In the genomic region with DNA sequence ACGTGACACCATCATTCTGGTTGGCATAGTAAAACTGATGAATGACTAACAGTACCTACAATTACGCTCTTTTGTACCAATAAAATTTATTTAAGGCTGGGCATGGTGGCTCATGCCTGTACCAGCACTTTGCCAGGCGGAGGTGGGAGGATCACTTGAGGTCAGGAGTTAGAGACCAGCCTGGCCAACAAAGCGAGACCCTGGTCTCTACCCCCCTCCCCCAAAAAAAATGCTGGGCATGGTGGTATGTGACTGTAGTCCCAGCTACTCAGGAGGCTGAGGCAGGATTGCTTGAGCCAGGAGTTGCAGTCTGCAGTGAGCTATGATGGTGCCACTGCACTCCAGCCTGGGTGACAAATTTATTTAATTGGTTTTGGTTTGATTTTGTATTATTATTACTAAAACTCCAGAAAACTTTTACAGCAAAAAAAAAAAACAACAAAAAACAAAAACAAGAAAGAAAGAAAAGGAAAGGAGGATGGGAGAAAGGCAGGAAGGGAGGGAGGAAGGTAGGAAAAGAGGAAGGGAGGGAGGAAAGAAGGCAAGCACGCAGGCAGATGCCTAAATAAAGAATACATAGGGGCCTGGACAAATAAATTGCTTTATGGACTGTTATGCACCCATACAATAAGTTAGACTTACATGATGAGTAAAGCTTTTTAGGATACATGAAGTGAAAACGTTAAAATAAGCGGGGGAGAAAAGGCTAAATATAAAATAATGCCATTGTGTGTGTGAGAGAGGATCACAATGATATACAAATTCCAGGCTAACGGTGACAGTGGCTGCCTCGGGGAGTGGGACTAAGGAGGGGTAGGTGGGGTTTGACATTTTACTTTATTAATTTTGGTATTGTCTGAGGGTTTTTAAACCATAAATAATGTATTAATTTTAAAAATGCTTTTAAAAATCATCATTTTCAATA, we compare ENCODE assay signal across 9 cellular contexts. TPM values are rescaled to one million over a fixed set of nuclear protein-coding genes. Genes with fewer than 3 reads are reported as not detected.
DNase-seq lines count a peak whose midpoint lies in the region; ATAC-seq lines count a peak whose summit lies in the region.
"Had no signal": no experiment of that assay in that cellular context is flagged by ENCODE, and none has a peak within 500 bp of the region (broad histone marks: within the 10 kb centered on the region; RNA-seq: fewer than 3 reads in every experiment).

No MANE protein-coding gene starts in this region.

- peaks cover 41% of the 10 kb centered on the region for H3K27me3 Mint-ChIP-seq in activated CD4-positive, alpha-beta T cell treated with anti-CD3 and anti-CD28 coated beads for 36 hours
- peaks cover 32% of the 10 kb centered on the region for H3K27me3 Mint-ChIP-seq in activated CD8-positive, alpha-beta T cell treated with anti-CD3 and anti-CD28 coated beads, Interleukin-2, amount 10 ng/mL, durations not matched to agents 7 days and 5 days (ENCODE audit: low read depth)
- H3K27me3 Mint-ChIP-seq in immature natural killer cell (ENCODE audit: low read depth in 3 of 3), result peaks cover 6 to 13% (median 8%) of the 10 kb centered on the region in 3 donors

- no peaks in the 10 kb centered on the region for H3K36me3 Mint-ChIP-seq in activated CD4-positive, alpha-beta T cell treated with anti-CD3 and anti-CD28 coated beads for 36 hours (ENCODE audit: low read depth)
- H3K36me3 Mint-ChIP-seq in activated CD8-positive, alpha-beta T cell treated with anti-CD3 and anti-CD28 coated beads, Interleukin-2, amount 10 ng/mL, durations not matched to agents 7 days and 5 days (ENCODE audit: low read depth), result peaks cover 14% of the 10 kb centered on the region
- H3K36me3 Mint-ChIP-seq in immature natural killer cell, result peaks cover 6 to 24% (median 14%) of the 10 kb centered on the region in 3 donors

- peak overlapping the region; percentile 77 for H3K4me3 Mint-ChIP-seq in activated CD4-positive, alpha-beta T cell treated with anti-CD3 and anti-CD28 coated beads for 36 hours
- H3K4me3 Mint-ChIP-seq in activated CD8-positive, alpha-beta T cell treated with anti-CD3 and anti-CD28 coated beads, Interleukin-2, amount 10 ng/mL, durations not matched to agents 7 days and 5 days, result peak overlapping the region; percentile 80
- peak overlapping the region; percentile 90 to 97 (median 95) for H3K4me3 Mint-ChIP-seq in immature natural killer cell

- DNase-seq in activated CD4-positive, alpha-beta T cell treated with anti-CD3 and anti-CD28 coated beads for 36 hours, result no peak
- no peak for DNase-seq in activated CD4-positive, alpha-beta T cell treated with anti-CD3 and anti-CD28 coated beads, Interleukin-2, amount 50 U/mL, for 1 hour
- DNase-seq in activated CD8-positive, alpha-beta T cell treated with anti-CD3 and anti-CD28 coated beads, Interleukin-2, amount 10 ng/mL, durations not matched to agents 7 days and 5 days, result no peak
- no peak for DNase-seq in immature natural killer cell
- DNase-seq in substantia nigra (lab: John Stamatoyannopoulos, UW), result no peak
- no peak for DNase-seq in CD1c-positive myeloid dendritic cell (ENCODE audit: extremely low spot score)
- DNase-seq in SK-N-DZ (ENCODE audit: low spot score), result no peak

- peak overlapping the region; percentile 48 for H3K27ac Mint-ChIP-seq in activated CD4-positive, alpha-beta T cell treated with anti-CD3 and anti-CD28 coated beads for 36 hours
- no peak overlapping the region for H3K27ac Mint-ChIP-seq in activated CD8-positive, alpha-beta T cell treated with anti-CD3 and anti-CD28 coated beads, Interleukin-2, amount 10 ng/mL, durations not matched to agents 7 days and 5 days
- peak overlapping the region; percentile 47 to 89 (median 78) for H3K27ac Mint-ChIP-seq in immature natural killer cell

- POLR2A ChIA-PET in activated CD4-positive, alpha-beta T cell treated with anti-CD3 and anti-CD28 coated beads for 36 hours (lab: Charles Lee), result no interaction called here
- POLR2A ChIA-PET in activated CD8-positive, alpha-beta T cell treated with anti-CD3 and anti-CD28 coated beads, Interleukin-2, amount 10 ng/mL, durations not matched to agents 7 days and 5 days (lab: Charles Lee), result no interaction called here

- H3K27ac ChIP-seq in substantia nigra (ENCODE audit: low read depth, low read length, poor library complexity, severe bottlenecking), result peak overlapping the region; percentile 56

- peaks cover 12% of the 10 kb centered on the region for H3K4me1 Mint-ChIP-seq in activated CD4-positive, alpha-beta T cell treated with anti-CD3 and anti-CD28 coated beads for 36 hours
- peaks cover 35% of the 10 kb centered on the region for H3K4me1 Mint-ChIP-seq in activated CD8-positive, alpha-beta T cell treated with anti-CD3 and anti-CD28 coated beads, Interleukin-2, amount 10 ng/mL, durations not matched to agents 7 days and 5 days (ENCODE audit: low read depth)
- peaks cover 21 to 42% of the 10 kb centered on the region in 2 donors for H3K4me1 Mint-ChIP-seq in immature natural killer cell

- no peaks in the 10 kb centered on the region for H3K9me3 Mint-ChIP-seq in activated CD4-positive, alpha-beta T cell treated with anti-CD3 and anti-CD28 coated beads for 36 hours (ENCODE audit: low read depth)
- H3K9me3 Mint-ChIP-seq in activated CD8-positive, alpha-beta T cell treated with anti-CD3 and anti-CD28 coated beads, Interleukin-2, amount 10 ng/mL, durations not matched to agents 7 days and 5 days (ENCODE audit: insufficient read depth), result no peaks in the 10 kb centered on the region
- no peaks in the 10 kb centered on the region for H3K9me3 Mint-ChIP-seq in immature natural killer cell

- no peak for ATAC-seq in activated CD4-positive, alpha-beta T cell treated with anti-CD3 and anti-CD28 coated beads for 36 hours
- no peak for ATAC-seq in activated CD8-positive, alpha-beta T cell treated with anti-CD3 and anti-CD28 coated beads, Interleukin-2, amount 10 ng/mL, durations not matched to agents 7 days and 5 days
- ATAC-seq in HG02759 (IDR thresholded peaks at IDR 0.05; ENCODE audit: unreplicated experiment), result no peak

- intact Hi-C loops in activated CD4-positive, alpha-beta T cell treated with anti-CD3 and anti-CD28 coated beads for 36 hours (cut with DNase I, micrococcal nuclease), result no loop called here

- CTCF ChIA-PET in activated CD4-positive, alpha-beta T cell treated with anti-CD3 and anti-CD28 coated beads for 36 hours (lab: Charles Lee), result no interaction called here
- CTCF ChIA-PET in activated CD8-positive, alpha-beta T cell treated with anti-CD3 and anti-CD28 coated beads, Interleukin-2, amount 10 ng/mL, durations not matched to agents 7 days and 5 days (lab: Charles Lee), result no interaction called here

RNA-seq across cellular contexts. Expression of a gene that starts 0.7 kb away (rescaled TPM):
- 1 to 10 TPM; 1.7 to 1.8 TPM for total RNA-seq in activated CD4-positive, alpha-beta T cell treated with anti-CD3 and anti-CD28 coated beads for 36 hours
- total RNA-seq in activated CD8-positive, alpha-beta T cell treated with anti-CD3 and anti-CD28 coated beads, Interleukin-2, amount 10 ng/mL, durations not matched to agents 7 days and 5 days, result 1 to 10 TPM; 4.1 to 4.5 TPM
- 10 to 100 TPM in 1 of 3 donors, 1 to 10 TPM in 2; 5.3 to 18.4 (median 8.1) TPM for polyA plus RNA-seq in immature natural killer cell
- polyA plus RNA-seq in SK-N-DZ (2014; cell fraction: cytosol; rRNA removed), result 36.5 and 38.6 TPM in 2 replicates
- polyA plus RNA-seq in SK-N-DZ (2014; cell fraction: nucleus; rRNA removed), result 31.8 and 67.5 TPM in 2 replicates

RNA-seq across cellular contexts. Expression of a gene that starts 27.7 kb away (rescaled TPM):
- total RNA-seq in activated CD4-positive, alpha-beta T cell treated with anti-CD3 and anti-CD28 coated beads for 36 hours, result 1 to 10 TPM; 3.2 to 4.1 TPM
- 1 to 10 TPM; 6.9 to 7.7 TPM for total RNA-seq in activated CD8-positive, alpha-beta T cell treated with anti-CD3 and anti-CD28 coated beads, Interleukin-2, amount 10 ng/mL, durations not matched to agents 7 days and 5 days
- polyA plus RNA-seq in immature natural killer cell, result 1 to 10 TPM; 1.7 to 5.0 (median 3.4) TPM
- 3.8 and 4.1 TPM in 2 replicates for polyA plus RNA-seq in SK-N-DZ (2014; cell fraction: cytosol; rRNA removed)
- polyA plus RNA-seq in SK-N-DZ (2014; cell fraction: nucleus; rRNA removed), result 3.3 and 4.7 TPM in 2 replicates

RNA-seq across cellular contexts. Expression of a gene that starts 34.7 kb away (rescaled TPM):
- under 1 TPM; 0.14 to 0.25 TPM for total RNA-seq in activated CD4-positive, alpha-beta T cell treated with anti-CD3 and anti-CD28 coated beads for 36 hours
- not detected for total RNA-seq in activated CD8-positive, alpha-beta T cell treated with anti-CD3 and anti-CD28 coated beads, Interleukin-2, amount 10 ng/mL, durations not matched to agents 7 days and 5 days
- polyA plus RNA-seq in immature natural killer cell, result under 1 TPM in 2 of 3 donors, not detected in 1; 0.28 to 0.37 TPM
- not detected in 2 replicates for polyA plus RNA-seq in SK-N-DZ (2014; cell fraction: cytosol; rRNA removed)
- polyA plus RNA-seq in SK-N-DZ (2014; cell fraction: nucleus; rRNA removed), result not detected in 2 replicates
- total RNA-seq: NCI-H460 had no signal

RNA-seq across cellular contexts. Expression of a gene that starts 42.5 kb away (rescaled TPM):
- total RNA-seq in activated CD4-positive, alpha-beta T cell treated with anti-CD3 and anti-CD28 coated beads for 36 hours, result 1 to 10 TPM; 5.0 to 6.7 TPM
- 1 to 10 TPM; 6.7 to 9.7 TPM for total RNA-seq in activated CD8-positive, alpha-beta T cell treated with anti-CD3 and anti-CD28 coated beads, Interleukin-2, amount 10 ng/mL, durations not matched to agents 7 days and 5 days
- polyA plus RNA-seq in immature natural killer cell, result 10 to 100 TPM in 2 of 3 donors, 1 to 10 TPM in 1; 9.7 to 17.5 (median 13.5) TPM
- 20.4 and 22.8 TPM in 2 replicates for polyA plus RNA-seq in SK-N-DZ (2014; cell fraction: cytosol; rRNA removed)
- polyA plus RNA-seq in SK-N-DZ (2014; cell fraction: nucleus; rRNA removed), result 26.2 and 46.7 TPM in 2 replicates

RNA-seq across cellular contexts. Expression of a gene that starts 57.0 kb away (rescaled TPM):
- 1 to 10 TPM; 1.5 to 1.6 TPM for total RNA-seq in activated CD4-positive, alpha-beta T cell treated with anti-CD3 and anti-CD28 coated beads for 36 hours
- total RNA-seq in activated CD8-positive, alpha-beta T cell treated with anti-CD3 and anti-CD28 coated beads, Interleukin-2, amount 10 ng/mL, durations not matched to agents 7 days and 5 days, result 1 to 10 TPM; 3.6 to 4.0 TPM
- polyA plus RNA-seq in immature natural killer cell, result 1 to 10 TPM in 1 of 3 donors, under 1 TPM in 2; 0.46 to 1.7 (median 0.60) TPM
- polyA plus RNA-seq in SK-N-DZ (2014; cell fraction: cytosol; rRNA removed), result 9.2 and 11.0 TPM in 2 replicates
- 14.2 and 15.5 TPM in 2 replicates for polyA plus RNA-seq in SK-N-DZ (2014; cell fraction: nucleus; rRNA removed)
